In genomic region chr11:130069684-130070108, GRCh38 we compare ENCODE assay signal across 8 cellular contexts. TPM values are rescaled to one million over a fixed set of nuclear protein-coding genes. Genes with fewer than 3 reads are reported as not detected.
DNase-seq lines count a peak whose midpoint lies in the region; ATAC-seq and TF ChIP-seq lines count a peak whose summit lies in the region.

Gene APLP2 (plus strand): TSS chr11:130069894. CDS start chr11:130069978, 84 bp downstream.

- H3K27me3 Mint-ChIP-seq in endothelial cell (ENCODE audit: unreplicated experiment), result peaks cover 14% of the 10 kb centered on the region

- peak; percentile 99 for ATAC-seq in GM21528 (IDR thresholded peaks at IDR 0.05; ENCODE audit: low FRiP score, unreplicated experiment)

- peak within 1 kb of the TSS; percentile 82 for H3K4me2 ChIP-seq in OCI-LY3 (ENCODE audit: low read length)

- peaks cover 22% of the 10 kb centered on the region for H3K4me1 ChIP-seq in OCI-LY3 (ENCODE audit: low read length)

- peak within 1 kb of the TSS; percentile 94 for H3K4me3 ChIP-seq in OCI-LY3 (ENCODE audit: low read length)

- no peak for TF ChIP-seq CTCF in OCI-LY3 (IDR thresholded peaks at IDR 0.05; ENCODE audit: low read depth, low read length)
- TF ChIP-seq CTCF in endothelial cell (IDR thresholded peaks at IDR 0.05; ENCODE audit: unreplicated experiment), result no peak

- H3K4me3 Mint-ChIP-seq in endothelial cell (ENCODE audit: unreplicated experiment), result peak within 1 kb of the TSS; percentile 98

- H4K20me1 ChIP-seq in OCI-LY3 (ENCODE audit: insufficient read depth, low read length), result peaks cover 15% of the 10 kb centered on the region

- H3K4me1 Mint-ChIP-seq in endothelial cell (ENCODE audit: unreplicated experiment), result peaks cover 27% of the 10 kb centered on the region

- peak within 1 kb of the TSS; percentile 83 for H3K9ac ChIP-seq in OCI-LY3 (ENCODE audit: low read length)

- H3K27ac Mint-ChIP-seq in endothelial cell (ENCODE audit: unreplicated experiment), result peak within 1 kb of the TSS; percentile 71

- H3K27ac ChIP-seq in OCI-LY3 (ENCODE audit: low read length), result peak within 1 kb of the TSS; percentile 42; the same call in 1 of the 2 replicates

- DNase-seq in DMS 273 treated with DMSO at 0.1 percent for 48 hours (lab: John Stamatoyannopoulos, UW), result peak; percentile 88
- DNase-seq in HuH-7.5 (ENCODE audit: low spot score), result peak; percentile 88
- DNase-seq in activated CD8-positive, alpha-beta memory T cell treated with anti-CD3 and anti-CD28 coated beads, Interleukin-2, amount 50 U/mL, for 48 hours, result peak; percentile 96
- peak; percentile 98 for DNase-seq in endothelial cell (ENCODE audit: low spot score)
- peak; percentile 98 for DNase-seq in midbrain (lab: John Stamatoyannopoulos, UW)
- DNase-seq in stimulated activated CD8-positive, alpha-beta memory T cell treated with anti-CD3 and anti-CD28 coated beads, Interleukin-15, amount 100 ng/mL, for 48 hours (ENCODE audit: low read depth in 2 of 2), result peak; percentile 94 to 95

- H3K9me3 Mint-ChIP-seq in endothelial cell (ENCODE audit: unreplicated experiment), result no peaks in the 10 kb centered on the region

- peaks cover under 1% of the 10 kb centered on the region for H3K27me3 ChIP-seq in OCI-LY3 (ENCODE audit: low read depth, low read length)

- H3K9me3 ChIP-seq in OCI-LY3 (ENCODE audit: insufficient read depth, low read length), result no peaks in the 10 kb centered on the region

- peak within 1 kb of the TSS; percentile 63 for H2AFZ ChIP-seq in OCI-LY3 (ENCODE audit: low read depth, low read length)

- no peaks in the 10 kb centered on the region for H3K36me3 ChIP-seq in OCI-LY3 (replicated peaks; ENCODE audit: low read depth, low read length)

- H3K36me3 Mint-ChIP-seq in endothelial cell (ENCODE audit: low read depth, unreplicated experiment), result peaks cover 10% of the 10 kb centered on the region

- peaks cover 43% of the 10 kb centered on the region for H3K79me2 ChIP-seq in OCI-LY3 (ENCODE audit: low read length)

RNA-seq across cellular contexts. Expression of gene APLP2, which starts in this region (rescaled TPM):
- total RNA-seq in endothelial cell (ENCODE audit: unreplicated experiment), result 815 TPM

Comparison
In these comparisons a context has a peak if more than half of its experiments do, and no peak if none do; other contexts are left out.
1. Peak in every context shown above with its lines: DNase-seq, ATAC-seq, H3K4me3 ChIP-seq and H3K27ac ChIP-seq.